ENCODE assay signal across 2 cellular contexts in the genomic region with DNA sequence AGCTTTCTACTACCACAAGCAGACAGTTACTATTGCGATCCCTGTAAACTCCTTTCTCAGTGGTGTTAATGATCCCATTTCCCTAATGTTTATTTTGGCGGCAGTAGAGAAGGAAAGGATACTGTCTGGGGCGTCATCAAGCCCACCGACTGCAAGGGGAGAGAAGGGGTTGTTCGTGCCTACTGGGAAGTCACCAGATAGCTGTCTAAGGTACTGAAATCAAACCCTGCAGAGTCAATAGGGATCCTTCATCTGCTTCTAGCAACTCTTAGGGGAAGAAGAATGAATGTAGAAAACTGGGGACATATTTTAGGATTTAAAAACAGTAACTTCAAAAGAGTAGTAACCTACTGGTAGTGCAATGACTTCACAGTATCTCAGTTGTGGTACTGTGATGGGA.
A peak's percentile ranks its signal among the peaks of the same experiment; 100 is the strongest.
TF ChIP-seq lines count a peak whose summit lies in the region.

No MANE protein-coding gene starts in this region.

TF ChIP-seq in PFSK-1, 5 proteins besides CTCF, POLR2A, EP300 and RAD21 (continued from another document):
- TF ChIP-seq, protein P1, sequence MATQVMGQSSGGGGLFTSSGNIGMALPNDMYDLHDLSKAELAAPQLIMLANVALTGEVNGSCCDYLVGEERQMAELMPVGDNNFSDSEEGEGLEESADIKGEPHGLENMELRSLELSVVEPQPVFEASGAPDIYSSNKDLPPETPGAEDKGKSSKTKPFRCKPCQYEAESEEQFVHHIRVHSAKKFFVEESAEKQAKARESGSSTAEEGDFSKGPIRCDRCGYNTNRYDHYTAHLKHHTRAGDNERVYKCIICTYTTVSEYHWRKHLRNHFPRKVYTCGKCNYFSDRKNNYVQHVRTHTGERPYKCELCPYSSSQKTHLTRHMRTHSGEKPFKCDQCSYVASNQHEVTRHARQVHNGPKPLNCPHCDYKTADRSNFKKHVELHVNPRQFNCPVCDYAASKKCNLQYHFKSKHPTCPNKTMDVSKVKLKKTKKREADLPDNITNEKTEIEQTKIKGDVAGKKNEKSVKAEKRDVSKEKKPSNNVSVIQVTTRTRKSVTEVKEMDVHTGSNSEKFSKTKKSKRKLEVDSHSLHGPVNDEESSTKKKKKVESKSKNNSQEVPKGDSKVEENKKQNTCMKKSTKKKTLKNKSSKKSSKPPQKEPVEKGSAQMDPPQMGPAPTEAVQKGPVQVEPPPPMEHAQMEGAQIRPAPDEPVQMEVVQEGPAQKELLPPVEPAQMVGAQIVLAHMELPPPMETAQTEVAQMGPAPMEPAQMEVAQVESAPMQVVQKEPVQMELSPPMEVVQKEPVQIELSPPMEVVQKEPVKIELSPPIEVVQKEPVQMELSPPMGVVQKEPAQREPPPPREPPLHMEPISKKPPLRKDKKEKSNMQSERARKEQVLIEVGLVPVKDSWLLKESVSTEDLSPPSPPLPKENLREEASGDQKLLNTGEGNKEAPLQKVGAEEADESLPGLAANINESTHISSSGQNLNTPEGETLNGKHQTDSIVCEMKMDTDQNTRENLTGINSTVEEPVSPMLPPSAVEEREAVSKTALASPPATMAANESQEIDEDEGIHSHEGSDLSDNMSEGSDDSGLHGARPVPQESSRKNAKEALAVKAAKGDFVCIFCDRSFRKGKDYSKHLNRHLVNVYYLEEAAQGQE (IDR thresholded peaks at IDR 0.05; ENCODE audit: insufficient read depth in 1 of 2, low read depth in 2 of 2, low read length in 2 of 2), result peak; percentile 79 to 94

TF ChIP-seq in endothelial cell of umbilical vein, 7 proteins besides CTCF, POLR2A, EP300 and RAD21 (continued from another document):
- TF ChIP-seq GATA2 (IDR thresholded peaks at IDR 0.05; ENCODE audit: insufficient read depth, insufficient read length, low read depth, low read length) (no peak), POLR2AphosphoS5 (IDR thresholded peaks at IDR 0.05; ENCODE audit: insufficient read depth, low read depth, low read length) (no peak), EZH2 (IDR thresholded peaks at IDR 0.05; ENCODE audit: borderline replicate concordance, low read depth, low read length, severe bottlenecking) (no peak), MYC (IDR thresholded peaks at IDR 0.05; ENCODE audit: low read depth, low read length) (no peak)
